ENCODE assay signal across 1 cellular context in the genomic region with DNA sequence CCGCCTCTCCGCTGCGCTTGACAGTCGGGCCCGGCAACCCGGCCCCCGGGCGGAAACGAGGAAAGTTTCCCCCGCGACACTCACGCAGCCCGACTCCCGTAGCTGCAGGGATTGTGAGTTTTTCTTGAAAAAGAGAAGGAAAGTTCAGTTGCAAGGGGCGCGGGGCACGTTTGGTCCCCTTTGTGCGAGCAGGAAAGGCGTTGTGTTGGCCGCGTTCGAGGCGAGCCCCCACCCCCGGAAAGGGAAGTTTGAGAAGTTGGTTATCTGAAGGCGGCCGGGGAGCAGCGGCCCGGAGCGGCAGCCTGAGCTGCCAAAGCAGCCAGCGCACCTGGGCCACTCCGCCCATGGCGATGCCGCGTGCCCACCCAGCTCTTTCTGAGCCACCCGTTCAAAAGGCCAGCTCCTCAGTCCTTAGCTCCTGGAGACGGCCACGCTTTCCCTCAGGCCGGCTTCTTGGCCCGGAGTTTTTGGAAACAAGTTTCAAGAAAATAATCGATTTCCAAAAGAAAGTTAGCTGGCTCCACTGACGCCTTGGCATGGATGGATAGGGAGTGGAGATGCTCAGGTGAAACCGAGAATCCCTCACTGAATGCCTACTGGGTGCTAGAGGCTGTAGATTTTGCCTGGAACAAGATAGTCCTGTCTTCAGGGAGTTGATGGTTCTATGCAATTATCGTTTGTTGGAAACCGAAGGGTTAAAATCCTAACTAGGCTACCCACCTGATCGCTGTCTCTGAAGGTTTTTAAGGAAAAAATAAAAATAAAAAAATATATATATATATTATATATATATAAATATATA.
TF ChIP-seq lines count a peak whose summit lies in the region.

No MANE protein-coding gene starts in this region.

TF ChIP-seq in HepG2, 621 proteins besides CTCF, POLR2A, EP300 and RAD21 (continued from another document and continues in another):
- TF ChIP-seq POGZ (CRISPR knock-in tag; IDR thresholded peaks at IDR 0.05) (peak; percentile 33; the same call in 1 of the 2 replicates), ZNF605 (CRISPR knock-in tag; IDR thresholded peaks at IDR 0.05) (peak; percentile 73; the same call in 1 of the 2 replicates), ZFP90 (CRISPR knock-in tag; IDR thresholded peaks at IDR 0.05; ENCODE audit: borderline replicate concordance) (peak; percentile 40; the same call in 1 of the 2 replicates), GATA4 (IDR thresholded peaks at IDR 0.05; ENCODE audit: borderline replicate concordance, low read depth) (no peak), MTF1 (CRISPR knock-in tag; IDR thresholded peaks at IDR 0.05) (peak; percentile 57; the same call in 1 of the 2 replicates), REPIN1 (CRISPR knock-in tag; IDR thresholded peaks at IDR 0.05; ENCODE audit: borderline replicate concordance, low read depth) (no peak), ZNF251 (CRISPR knock-in tag; IDR thresholded peaks at IDR 0.05) (no peak), ZFX (CRISPR knock-in tag; IDR thresholded peaks at IDR 0.05; ENCODE audit: low read depth) (peak; percentile 34; the same call in 1 of the 2 replicates), ZNF333 (CRISPR knock-in tag; IDR thresholded peaks at IDR 0.05; ENCODE audit: borderline replicate concordance) (0 out of 2 replicates have a peak, but pooled peaks have one; percentile 46), SSRP1 (CRISPR knock-in tag; IDR thresholded peaks at IDR 0.05) (peak; percentile 82; the same call in 1 of the 2 replicates), TAF15 (IDR thresholded peaks at IDR 0.05; ENCODE audit: low read depth, low read length, poor library complexity, severe bottlenecking) (peak; percentile 49), ZBTB8A (CRISPR knock-in tag; IDR thresholded peaks at IDR 0.05; ENCODE audit: borderline replicate concordance, low read depth) (0 out of 2 replicates have a peak, but pooled peaks have one; percentile 62), RBM22 (optimal IDR thresholded peaks at IDR 0.05; ENCODE audit: low read length) (peak; percentile 86), NFRKB (IDR thresholded peaks at IDR 0.05) (no peak), ETV6 (CRISPR knock-in tag; conservative IDR thresholded peaks at IDR 0.05) (peak; percentile 49; the same call in 1 of the 2 replicates), U2AF2 (IDR thresholded peaks at IDR 0.05; ENCODE audit: low read depth, low read length) (peak; percentile 47; the same call in 1 of the 2 replicates), ZNF136 (CRISPR knock-in tag; IDR thresholded peaks at IDR 0.05; ENCODE audit: low read depth) (0 out of 2 replicates have a peak, but pooled peaks have one; percentile 30), NRL (CRISPR knock-in tag; IDR thresholded peaks at IDR 0.05; ENCODE audit: borderline replicate concordance) (0 out of 2 replicates have a peak, but pooled peaks have one; percentile 16), RBM39 (IDR thresholded peaks at IDR 0.05; ENCODE audit: low read depth, low read length, poor library complexity, severe bottlenecking) (peak; percentile 56), HNRNPL (IDR thresholded peaks at IDR 0.05; ENCODE audit: low read depth, low read length) (peak; percentile 89), DNMT1 (CRISPR knock-in tag; IDR thresholded peaks at IDR 0.05) (no peak), ATAD3A (CRISPR knock-in tag; IDR thresholded peaks at IDR 0.05) (no peak), BRD4 (CRISPR knock-in tag; IDR thresholded peaks at IDR 0.05) (peak; percentile 24; the same call in 1 of the 2 replicates), PHF8 (CRISPR knock-in tag; IDR thresholded peaks at IDR 0.05) (peak; percentile 64; the same call in 1 of the 2 replicates), GABPB1 (CRISPR knock-in tag; IDR thresholded peaks at IDR 0.05) (peak; percentile 52; the same call in 1 of the 2 replicates), MLLT10 (CRISPR knock-in tag; IDR thresholded peaks at IDR 0.05) (peak; percentile 83), ZNF451 (CRISPR knock-in tag; IDR thresholded peaks at IDR 0.05) (0 out of 2 replicates have a peak, but pooled peaks have one; percentile 7), AGO2 (optimal IDR thresholded peaks at IDR 0.05; ENCODE audit: low read depth, low read length) (peak; percentile 99), ZNF563 (CRISPR knock-in tag; IDR thresholded peaks at IDR 0.05) (0 out of 2 replicates have a peak, but pooled peaks have one; percentile 3), SP5 (CRISPR knock-in tag; IDR thresholded peaks at IDR 0.05; ENCODE audit: borderline replicate concordance, low read depth) (no peak), ZNF776 (CRISPR knock-in tag; IDR thresholded peaks at IDR 0.05) (no peak), NR2F1 (CRISPR knock-in tag; IDR thresholded peaks at IDR 0.05) (no peak), KAT8 (CRISPR knock-in tag; IDR thresholded peaks at IDR 0.05) (no peak), ZMYM4 (CRISPR knock-in tag; IDR thresholded peaks at IDR 0.05) (0 out of 2 replicates have a peak, but pooled peaks have one; percentile 34), TEAD2 (CRISPR knock-in tag; IDR thresholded peaks at IDR 0.05) (no peak), NFKBIZ (CRISPR knock-in tag; IDR thresholded peaks at IDR 0.05) (no peak), ZNF235 (CRISPR knock-in tag; IDR thresholded peaks at IDR 0.05; ENCODE audit: borderline replicate concordance) (peak; percentile 59; the same call in 1 of the 2 replicates), POLR2G (IDR thresholded peaks at IDR 0.05; ENCODE audit: low read depth, low read length) (peak; percentile 36), HOXA7 (CRISPR knock-in tag; IDR thresholded peaks at IDR 0.05) (no peak), PTBP1 (IDR thresholded peaks at IDR 0.05; ENCODE audit: low read depth, low read length, poor library complexity, severe bottlenecking) (peak; percentile 83)
- TF ChIP-seq, protein P1, sequence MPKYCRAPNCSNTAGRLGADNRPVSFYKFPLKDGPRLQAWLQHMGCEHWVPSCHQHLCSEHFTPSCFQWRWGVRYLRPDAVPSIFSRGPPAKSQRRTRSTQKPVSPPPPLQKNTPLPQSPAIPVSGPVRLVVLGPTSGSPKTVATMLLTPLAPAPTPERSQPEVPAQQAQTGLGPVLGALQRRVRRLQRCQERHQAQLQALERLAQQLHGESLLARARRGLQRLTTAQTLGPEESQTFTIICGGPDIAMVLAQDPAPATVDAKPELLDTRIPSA (CRISPR knock-in tag; IDR thresholded peaks at IDR 0.05; ENCODE audit: borderline replicate concordance), result 0 out of 2 replicates have a peak, but pooled peaks have one; percentile 88
- TF ChIP-seq, protein P2, sequence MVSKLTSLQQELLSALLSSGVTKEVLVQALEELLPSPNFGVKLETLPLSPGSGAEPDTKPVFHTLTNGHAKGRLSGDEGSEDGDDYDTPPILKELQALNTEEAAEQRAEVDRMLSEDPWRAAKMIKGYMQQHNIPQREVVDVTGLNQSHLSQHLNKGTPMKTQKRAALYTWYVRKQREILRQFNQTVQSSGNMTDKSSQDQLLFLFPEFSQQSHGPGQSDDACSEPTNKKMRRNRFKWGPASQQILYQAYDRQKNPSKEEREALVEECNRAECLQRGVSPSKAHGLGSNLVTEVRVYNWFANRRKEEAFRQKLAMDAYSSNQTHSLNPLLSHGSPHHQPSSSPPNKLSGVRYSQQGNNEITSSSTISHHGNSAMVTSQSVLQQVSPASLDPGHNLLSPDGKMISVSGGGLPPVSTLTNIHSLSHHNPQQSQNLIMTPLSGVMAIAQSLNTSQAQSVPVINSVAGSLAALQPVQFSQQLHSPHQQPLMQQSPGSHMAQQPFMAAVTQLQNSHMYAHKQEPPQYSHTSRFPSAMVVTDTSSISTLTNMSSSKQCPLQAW (CRISPR knock-in tag; IDR thresholded peaks at IDR 0.05), result peak; percentile 55; the same call in 1 of the 2 replicates
- TF ChIP-seq, protein P3, sequence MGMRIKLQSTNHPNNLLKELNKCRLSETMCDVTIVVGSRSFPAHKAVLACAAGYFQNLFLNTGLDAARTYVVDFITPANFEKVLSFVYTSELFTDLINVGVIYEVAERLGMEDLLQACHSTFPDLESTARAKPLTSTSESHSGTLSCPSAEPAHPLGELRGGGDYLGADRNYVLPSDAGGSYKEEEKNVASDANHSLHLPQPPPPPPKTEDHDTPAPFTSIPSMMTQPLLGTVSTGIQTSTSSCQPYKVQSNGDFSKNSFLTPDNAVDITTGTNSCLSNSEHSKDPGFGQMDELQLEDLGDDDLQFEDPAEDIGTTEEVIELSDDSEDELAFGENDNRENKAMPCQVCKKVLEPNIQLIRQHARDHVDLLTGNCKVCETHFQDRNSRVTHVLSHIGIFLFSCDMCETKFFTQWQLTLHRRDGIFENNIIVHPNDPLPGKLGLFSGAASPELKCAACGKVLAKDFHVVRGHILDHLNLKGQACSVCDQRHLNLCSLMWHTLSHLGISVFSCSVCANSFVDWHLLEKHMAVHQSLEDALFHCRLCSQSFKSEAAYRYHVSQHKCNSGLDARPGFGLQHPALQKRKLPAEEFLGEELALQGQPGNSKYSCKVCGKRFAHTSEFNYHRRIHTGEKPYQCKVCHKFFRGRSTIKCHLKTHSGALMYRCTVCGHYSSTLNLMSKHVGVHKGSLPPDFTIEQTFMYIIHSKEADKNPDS (CRISPR knock-in tag; IDR thresholded peaks at IDR 0.05), result peak; percentile 76; the same call in 1 of the 2 replicates
- TF ChIP-seq, protein P4, sequence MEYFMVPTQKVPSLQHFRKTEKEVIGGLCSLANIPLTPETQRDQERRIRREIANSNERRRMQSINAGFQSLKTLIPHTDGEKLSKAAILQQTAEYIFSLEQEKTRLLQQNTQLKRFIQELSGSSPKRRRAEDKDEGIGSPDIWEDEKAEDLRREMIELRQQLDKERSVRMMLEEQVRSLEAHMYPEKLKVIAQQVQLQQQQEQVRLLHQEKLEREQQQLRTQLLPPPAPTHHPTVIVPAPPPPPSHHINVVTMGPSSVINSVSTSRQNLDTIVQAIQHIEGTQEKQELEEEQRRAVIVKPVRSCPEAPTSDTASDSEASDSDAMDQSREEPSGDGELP (IDR thresholded peaks at IDR 0.05; ENCODE audit: borderline replicate concordance, low read depth), result no peak
- TF ChIP-seq, protein P5, sequence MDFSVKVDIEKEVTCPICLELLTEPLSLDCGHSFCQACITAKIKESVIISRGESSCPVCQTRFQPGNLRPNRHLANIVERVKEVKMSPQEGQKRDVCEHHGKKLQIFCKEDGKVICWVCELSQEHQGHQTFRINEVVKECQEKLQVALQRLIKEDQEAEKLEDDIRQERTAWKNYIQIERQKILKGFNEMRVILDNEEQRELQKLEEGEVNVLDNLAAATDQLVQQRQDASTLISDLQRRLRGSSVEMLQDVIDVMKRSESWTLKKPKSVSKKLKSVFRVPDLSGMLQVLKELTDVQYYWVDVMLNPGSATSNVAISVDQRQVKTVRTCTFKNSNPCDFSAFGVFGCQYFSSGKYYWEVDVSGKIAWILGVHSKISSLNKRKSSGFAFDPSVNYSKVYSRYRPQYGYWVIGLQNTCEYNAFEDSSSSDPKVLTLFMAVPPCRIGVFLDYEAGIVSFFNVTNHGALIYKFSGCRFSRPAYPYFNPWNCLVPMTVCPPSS (IDR thresholded peaks at IDR 0.05), result no peak
- TF ChIP-seq, protein P6, sequence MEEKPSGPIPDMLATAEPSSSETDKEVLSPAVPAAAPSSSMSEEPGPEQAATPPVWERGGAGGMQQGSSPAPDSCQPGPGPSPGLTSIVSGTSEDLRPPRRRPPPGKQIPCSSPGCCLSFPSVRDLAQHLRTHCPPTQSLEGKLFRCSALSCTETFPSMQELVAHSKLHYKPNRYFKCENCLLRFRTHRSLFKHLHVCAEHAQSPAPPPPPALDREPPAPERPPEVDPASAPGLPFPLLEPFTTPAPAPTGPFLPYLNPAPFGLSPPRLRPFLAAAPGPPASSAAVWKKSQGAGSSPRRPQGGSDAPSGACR (CRISPR knock-in tag; IDR thresholded peaks at IDR 0.05), result 0 out of 2 replicates have a peak, but pooled peaks have one; percentile 35
- TF ChIP-seq, protein P7, sequence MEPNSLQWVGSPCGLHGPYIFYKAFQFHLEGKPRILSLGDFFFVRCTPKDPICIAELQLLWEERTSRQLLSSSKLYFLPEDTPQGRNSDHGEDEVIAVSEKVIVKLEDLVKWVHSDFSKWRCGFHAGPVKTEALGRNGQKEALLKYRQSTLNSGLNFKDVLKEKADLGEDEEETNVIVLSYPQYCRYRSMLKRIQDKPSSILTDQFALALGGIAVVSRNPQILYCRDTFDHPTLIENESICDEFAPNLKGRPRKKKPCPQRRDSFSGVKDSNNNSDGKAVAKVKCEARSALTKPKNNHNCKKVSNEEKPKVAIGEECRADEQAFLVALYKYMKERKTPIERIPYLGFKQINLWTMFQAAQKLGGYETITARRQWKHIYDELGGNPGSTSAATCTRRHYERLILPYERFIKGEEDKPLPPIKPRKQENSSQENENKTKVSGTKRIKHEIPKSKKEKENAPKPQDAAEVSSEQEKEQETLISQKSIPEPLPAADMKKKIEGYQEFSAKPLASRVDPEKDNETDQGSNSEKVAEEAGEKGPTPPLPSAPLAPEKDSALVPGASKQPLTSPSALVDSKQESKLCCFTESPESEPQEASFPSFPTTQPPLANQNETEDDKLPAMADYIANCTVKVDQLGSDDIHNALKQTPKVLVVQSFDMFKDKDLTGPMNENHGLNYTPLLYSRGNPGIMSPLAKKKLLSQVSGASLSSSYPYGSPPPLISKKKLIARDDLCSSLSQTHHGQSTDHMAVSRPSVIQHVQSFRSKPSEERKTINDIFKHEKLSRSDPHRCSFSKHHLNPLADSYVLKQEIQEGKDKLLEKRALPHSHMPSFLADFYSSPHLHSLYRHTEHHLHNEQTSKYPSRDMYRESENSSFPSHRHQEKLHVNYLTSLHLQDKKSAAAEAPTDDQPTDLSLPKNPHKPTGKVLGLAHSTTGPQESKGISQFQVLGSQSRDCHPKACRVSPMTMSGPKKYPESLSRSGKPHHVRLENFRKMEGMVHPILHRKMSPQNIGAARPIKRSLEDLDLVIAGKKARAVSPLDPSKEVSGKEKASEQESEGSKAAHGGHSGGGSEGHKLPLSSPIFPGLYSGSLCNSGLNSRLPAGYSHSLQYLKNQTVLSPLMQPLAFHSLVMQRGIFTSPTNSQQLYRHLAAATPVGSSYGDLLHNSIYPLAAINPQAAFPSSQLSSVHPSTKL (CRISPR knock-in tag; IDR thresholded peaks at IDR 0.05), result peak; percentile 22; the same call in 1 of the 2 replicates
- TF ChIP-seq, protein P8, sequence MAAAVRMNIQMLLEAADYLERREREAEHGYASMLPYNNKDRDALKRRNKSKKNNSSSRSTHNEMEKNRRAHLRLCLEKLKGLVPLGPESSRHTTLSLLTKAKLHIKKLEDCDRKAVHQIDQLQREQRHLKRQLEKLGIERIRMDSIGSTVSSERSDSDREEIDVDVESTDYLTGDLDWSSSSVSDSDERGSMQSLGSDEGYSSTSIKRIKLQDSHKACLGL (CRISPR knock-in tag; IDR thresholded peaks at IDR 0.05), result no peak
- TF ChIP-seq, protein P9, sequence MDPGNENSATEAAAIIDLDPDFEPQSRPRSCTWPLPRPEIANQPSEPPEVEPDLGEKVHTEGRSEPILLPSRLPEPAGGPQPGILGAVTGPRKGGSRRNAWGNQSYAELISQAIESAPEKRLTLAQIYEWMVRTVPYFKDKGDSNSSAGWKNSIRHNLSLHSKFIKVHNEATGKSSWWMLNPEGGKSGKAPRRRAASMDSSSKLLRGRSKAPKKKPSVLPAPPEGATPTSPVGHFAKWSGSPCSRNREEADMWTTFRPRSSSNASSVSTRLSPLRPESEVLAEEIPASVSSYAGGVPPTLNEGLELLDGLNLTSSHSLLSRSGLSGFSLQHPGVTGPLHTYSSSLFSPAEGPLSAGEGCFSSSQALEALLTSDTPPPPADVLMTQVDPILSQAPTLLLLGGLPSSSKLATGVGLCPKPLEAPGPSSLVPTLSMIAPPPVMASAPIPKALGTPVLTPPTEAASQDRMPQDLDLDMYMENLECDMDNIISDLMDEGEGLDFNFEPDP (CRISPR knock-in tag; conservative IDR thresholded peaks at IDR 0.05), result 0 out of 2 replicates have a peak, but pooled peaks have one; percentile 82
